8 cellular contexts compared by ENCODE assay signal in genomic region chr6:129860901-129861665, GRCh38. TPM values are rescaled to one million over a fixed set of nuclear protein-coding genes. Genes with fewer than 3 reads are reported as not detected.
DNase-seq lines count a peak whose midpoint lies in the region; ATAC-seq, FAIRE-seq and TF ChIP-seq lines count a peak whose summit lies in the region.
"Had no signal": no experiment of that assay in that cellular context is flagged by ENCODE, and none has a peak within 500 bp of the region (broad histone marks: within the 10 kb centered on the region; RNA-seq: fewer than 3 reads in every experiment).

Gene TMEM244, minus strand, starts transcription at chr6:129861315. Its CDS starts 127 bp downstream, at chr6:129861188.

- H3K4me3 Mint-ChIP-seq in astrocyte (ENCODE audit: unreplicated experiment) (peak within 1 kb of the TSS; percentile 37), natural killer cell (peak within 1 kb of the TSS; percentile 69)

- peak in 2 of 3 donors; percentile 38 to 60 for ATAC-seq in natural killer cell
- no peak for ATAC-seq in HG02642 (IDR thresholded peaks at IDR 0.05; ENCODE audit: poor library complexity, unreplicated experiment)
- ATAC-seq: left colon had no signal

- no peaks in the 10 kb centered on the region for H3K79me2 ChIP-seq in KMS-11 (ENCODE audit: insufficient read depth, low read depth)
- no peaks in the 10 kb centered on the region for H3K79me2 ChIP-seq in astrocyte (ENCODE audit: insufficient read depth, low read length)

- H3K27ac Mint-ChIP-seq in astrocyte (ENCODE audit: unreplicated experiment), result peak within 1 kb of the TSS; percentile 98
- H3K27ac Mint-ChIP-seq in natural killer cell, result peak within 1 kb of the TSS in 1 of 2 donors; percentile 70

- H3K4me1 Mint-ChIP-seq in astrocyte (ENCODE audit: low read depth, unreplicated experiment) (peaks cover 25% of the 10 kb centered on the region), natural killer cell (peaks cover 0 to 7% of the 10 kb centered on the region in 2 donors)

- no peaks in the 10 kb centered on the region for H3K27me3 Mint-ChIP-seq in astrocyte (ENCODE audit: low read depth, unreplicated experiment)
- no peaks in the 10 kb centered on the region for H3K27me3 Mint-ChIP-seq in natural killer cell (ENCODE audit: low read depth in 2 of 2)

- H3K4me3 ChIP-seq in KMS-11 (IDR thresholded peaks at IDR 0.05; ENCODE audit: insufficient read depth, low read depth, low read length) (no peak within 1 kb of the TSS), astrocyte (ENCODE audit: insufficient read depth, low read depth, low read length) (peak within 1 kb of the TSS; percentile 35), thyroid gland (replicated peaks in 1 of 3) (no peak within 1 kb of the TSS)

- FAIRE-seq in astrocyte (lab: Jason Lieb, UNC), result peak; percentile 88

- H2AFZ ChIP-seq in KMS-11 (ENCODE audit: low read depth), result peak within 1 kb of the TSS; percentile 39
- peak within 1 kb of the TSS; percentile 15 for H2AFZ ChIP-seq in astrocyte (ENCODE audit: low read depth, low read length)

- H3K36me3 Mint-ChIP-seq in astrocyte (ENCODE audit: low read depth, unreplicated experiment) (no peaks in the 10 kb centered on the region), natural killer cell (no peaks in the 10 kb centered on the region)

- no peaks in the 10 kb centered on the region for H3K9me3 ChIP-seq in astrocyte (ENCODE audit: insufficient read depth, low read depth, low read length)
- H3K9me3 ChIP-seq in thyroid gland, result no peaks in the 10 kb centered on the region

- no peaks in the 10 kb centered on the region for H3K36me3 ChIP-seq in KMS-11 (ENCODE audit: insufficient read depth)
- no peaks in the 10 kb centered on the region for H3K36me3 ChIP-seq in astrocyte (ENCODE audit: insufficient read depth, low read length)
- no peaks in the 10 kb centered on the region for H3K36me3 ChIP-seq in thyroid gland

- no peak for TF ChIP-seq POLR2A in thyroid gland (IDR thresholded peaks at IDR 0.05)

- H3K4me1 ChIP-seq in KMS-11 (ENCODE audit: low read depth, poor library complexity, severe bottlenecking) (no peaks in the 10 kb centered on the region), astrocyte (ENCODE audit: insufficient read depth, low read length) (peaks cover 23% of the 10 kb centered on the region), thyroid gland (no peaks in the 10 kb centered on the region)

- H3K9ac ChIP-seq in KMS-11, result no peak within 1 kb of the TSS
- peak within 1 kb of the TSS; percentile 35 for H3K9ac ChIP-seq in astrocyte (ENCODE audit: low read length)

- no peaks in the 10 kb centered on the region for H4K20me1 ChIP-seq in KMS-11 (ENCODE audit: insufficient read depth)
- no peaks in the 10 kb centered on the region for H4K20me1 ChIP-seq in astrocyte (ENCODE audit: insufficient read depth, low read length)

- 73 to 79% methylated on average over 14 of the region's 14 CpGs for WGBS in thyroid gland, 2 donors

- TF ChIP-seq CTCF in KMS-11 (conservative IDR thresholded peaks at IDR 0.05; ENCODE audit: low read depth, low read length), result no peak
- TF ChIP-seq CTCF in astrocyte (IDR thresholded peaks at IDR 0.05; ENCODE audit: insufficient read depth, low read depth, low read length), result no peak
- TF ChIP-seq CTCF in natural killer cell (IDR thresholded peaks at IDR 0.05), result no peak
- TF ChIP-seq CTCF in thyroid gland (IDR thresholded peaks at IDR 0.05), result no peak

- DNase-seq in GM04504 (ENCODE audit: low read depth) (peak; percentile 84), astrocyte (ENCODE audit: low read depth) (peak; percentile 73), natural killer cell (no peak), glomerular visceral epithelial cell (ENCODE audit: extremely low spot score) (no peak), thyroid gland (no peak)
- DNase-seq: left colon had no signal

- H3K9me3 Mint-ChIP-seq in astrocyte (ENCODE audit: unreplicated experiment) (no peaks in the 10 kb centered on the region), natural killer cell (no peaks in the 10 kb centered on the region)

- H3K4me2 ChIP-seq in KMS-11 (peak within 1 kb of the TSS; percentile 30; the same call in 1 of the 2 replicates), astrocyte (ENCODE audit: low read length) (peak within 1 kb of the TSS; percentile 77)

- intact Hi-C loops in natural killer cell (cut with micrococcal nuclease), result no loop called here
- intact Hi-C loops in thyroid gland (cut with DNase I), result no loop called here

- H3K27ac ChIP-seq in KMS-11 (no peak within 1 kb of the TSS), astrocyte (ENCODE audit: low read depth, low read length) (peak within 1 kb of the TSS; percentile 60), thyroid gland (no peak within 1 kb of the TSS)

- H3K27me3 ChIP-seq in KMS-11 (ENCODE audit: insufficient read depth, low read depth) (no peaks in the 10 kb centered on the region), astrocyte (ENCODE audit: insufficient read depth, low read length) (no peaks in the 10 kb centered on the region), thyroid gland (no peaks in the 10 kb centered on the region)

RNA-seq across cellular contexts. Expression of gene TMEM244, which starts in this region (rescaled TPM):
- not detected in 2 replicates for total RNA-seq in astrocyte
- total RNA-seq in natural killer cell, result not detected
- total RNA-seq in thyroid gland, result not detected
- total RNA-seq: left colon had no signal

Comparison
In these comparisons a context has a peak if more than half of its experiments do, and no peak if none do; other contexts are left out.
1. Peak in DNase-seq, H3K4me3 ChIP-seq, H3K27ac ChIP-seq, H3K9ac ChIP-seq and H3K4me2 ChIP-seq in astrocyte; RNA of the gene not detected or under 1 TPM.
2. Peak in ATAC-seq in natural killer cell; RNA of the gene not detected or under 1 TPM.